16 cellular contexts compared by ENCODE assay signal in the genomic region with DNA sequence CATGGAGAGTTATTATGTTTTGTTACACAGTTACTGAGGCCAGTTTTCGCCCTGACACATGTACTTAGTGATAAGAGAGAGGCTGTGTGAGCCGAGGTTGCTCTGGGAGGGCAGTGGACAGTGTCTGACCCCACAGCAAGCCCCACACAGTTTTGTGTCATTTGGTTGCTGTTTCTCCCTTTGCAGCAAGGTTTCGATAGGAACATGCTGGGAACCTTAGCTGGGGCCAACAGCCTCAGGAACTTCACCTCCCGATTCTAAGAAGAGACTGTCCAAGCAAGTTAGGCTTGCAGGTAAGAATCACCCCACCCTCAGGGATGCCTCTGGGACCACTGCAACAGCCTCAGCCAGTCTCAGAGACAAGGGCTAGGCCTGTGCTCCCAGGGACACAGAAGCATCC. TPM values are rescaled to one million over a fixed set of nuclear protein-coding genes. Genes with fewer than 3 reads are reported as not detected.
A peak's percentile ranks its signal among the peaks of the same experiment; 100 is the strongest.
DNase-seq lines count a peak whose midpoint lies in the region; ATAC-seq and TF ChIP-seq lines count a peak whose summit lies in the region.
"Had no signal": no experiment of that assay in that cellular context is flagged by ENCODE, and none has a peak within 500 bp of the region (broad histone marks: within the 10 kb centered on the region; RNA-seq: fewer than 3 reads in every experiment).

No MANE protein-coding gene starts in this region.

- H3K56ac ChIP-seq in mesendoderm (ENCODE audit: low read length): peak overlapping the region; percentile 11

- H3K9me3 Mint-ChIP-seq in chondrocyte (ENCODE audit: low read depth): no peaks in the 10 kb centered on the region
- H3K9me3 Mint-ChIP-seq in stimulated activated naive CD8-positive, alpha-beta T cell treated with anti-CD3 and anti-CD28 coated beads, Interleukin-15, amount 100 ng/mL, for 72 hours: no peaks in the 10 kb centered on the region
- H3K9me3 Mint-ChIP-seq: CD8-positive, alpha-beta memory T cell had no signal

- no peak overlapping the region for H3K9ac ChIP-seq in mesendoderm (ENCODE audit: low read length)

- no peak for TF ChIP-seq CTCF in chondrocyte (IDR thresholded peaks at IDR 0.05)

- H3K27ac ChIP-seq in mesendoderm (ENCODE audit: low read depth, low read length) (no peak overlapping the region), aorta (ENCODE audit: low read depth in 1 of 2, low read length in 2 of 2) (no peak overlapping the region)
- H3K27ac ChIP-seq: A549, HL-60 had no signal

- no peak overlapping the region for H3K23ac ChIP-seq in mesendoderm (ENCODE audit: low read length)

- no peaks in the 10 kb centered on the region for H3K79me2 ChIP-seq in mesendoderm (ENCODE audit: control insufficient read depth, insufficient read depth, low read length)

- H3K4me3 Mint-ChIP-seq in chondrocyte (ENCODE audit: unreplicated experiment): no peak overlapping the region
- H3K4me3 Mint-ChIP-seq in stimulated activated naive CD8-positive, alpha-beta T cell treated with anti-CD3 and anti-CD28 coated beads, Interleukin-15, amount 100 ng/mL, for 72 hours: no peak overlapping the region
- H3K4me3 Mint-ChIP-seq: CD8-positive, alpha-beta memory T cell had no signal

- H3K27me3 ChIP-seq in mesendoderm (ENCODE audit: insufficient read depth, low read length, poor library complexity) (no peaks in the 10 kb centered on the region), aorta (ENCODE audit: control insufficient read depth in 1 of 2, insufficient read depth in 2 of 2, low read length in 1 of 2) (no peaks in the 10 kb centered on the region)

- peaks cover 12% of the 10 kb centered on the region for H3K27me3 Mint-ChIP-seq in chondrocyte (ENCODE audit: low read depth)
- H3K27me3 Mint-ChIP-seq in stimulated activated naive CD8-positive, alpha-beta T cell treated with anti-CD3 and anti-CD28 coated beads, Interleukin-15, amount 100 ng/mL, for 72 hours: no peaks in the 10 kb centered on the region

- WGBS in mesendoderm (ENCODE audit: extremely low coverage, insufficient coverage, low lambda C conversion rate): no CpG with 5 or more reads among the region's 4 CpGs
- WGBS in aorta, 2 donors: 72 to 75% methylated on average over 4 of the region's 4 CpGs

- intact Hi-C loops in left ventricle myocardium superior (cut with micrococcal nuclease) (no loop called here), Right ventricle myocardium superior (cut with DNase I) (no loop called here), aorta (cut with DNase I) (no loop called here)

- H3K4ac ChIP-seq in mesendoderm (ENCODE audit: low read depth, low read length): no peak overlapping the region

- peak; percentile 11 for ATAC-seq in left ventricle myocardium superior
- no peak for ATAC-seq in Right ventricle myocardium superior (ENCODE audit: poor library complexity)
- ATAC-seq in aorta (ENCODE audit: low FRiP score): no peak
- ATAC-seq in GM21360 (IDR thresholded peaks at IDR 0.05; ENCODE audit: unreplicated experiment): no peak
- no peak for ATAC-seq in stimulated activated naive CD8-positive, alpha-beta T cell treated with anti-CD3 and anti-CD28 coated beads, Interleukin-15, amount 100 ng/mL, for 72 hours
- ATAC-seq: A549 had no signal

- no peak overlapping the region for H4K5ac ChIP-seq in mesendoderm (ENCODE audit: low read length)

- H2BK15ac ChIP-seq in mesendoderm (replicated peaks; ENCODE audit: low read depth): no peak overlapping the region

- H2BK120ac ChIP-seq in mesendoderm (ENCODE audit: low read depth, low read length): no peak overlapping the region

- H3K4me1 ChIP-seq in mesendoderm (ENCODE audit: control insufficient read depth, low read depth, low read length): no peaks in the 10 kb centered on the region
- no peaks in the 10 kb centered on the region for H3K4me1 ChIP-seq in aorta (ENCODE audit: control insufficient read depth in 1 of 2, insufficient read depth in 2 of 2, low read length in 2 of 2)
- H3K4me1 ChIP-seq: A549, Caco-2 had no signal

- no peaks in the 10 kb centered on the region for H3K36me3 ChIP-seq in mesendoderm (ENCODE audit: control insufficient read depth, insufficient read depth, low read length)
- H3K36me3 ChIP-seq in aorta (ENCODE audit: control insufficient read depth in 1 of 2, insufficient read depth in 2 of 2, low read length in 1 of 2): no peaks in the 10 kb centered on the region

- no peak overlapping the region for H3K27ac Mint-ChIP-seq in chondrocyte (ENCODE audit: unreplicated experiment)
- no peak overlapping the region for H3K27ac Mint-ChIP-seq in stimulated activated naive CD8-positive, alpha-beta T cell treated with anti-CD3 and anti-CD28 coated beads, Interleukin-15, amount 100 ng/mL, for 72 hours

- H3K36me3 Mint-ChIP-seq in chondrocyte (ENCODE audit: low read depth): peaks cover 6% of the 10 kb centered on the region
- H3K36me3 Mint-ChIP-seq: CD8-positive, alpha-beta memory T cell had no signal

- no peak overlapping the region for H2AK5ac ChIP-seq in mesendoderm (ENCODE audit: low read length)

- H3K4me1 Mint-ChIP-seq in chondrocyte (ENCODE audit: low read depth): peaks cover 15% of the 10 kb centered on the region
- H3K4me1 Mint-ChIP-seq in stimulated activated naive CD8-positive, alpha-beta T cell treated with anti-CD3 and anti-CD28 coated beads, Interleukin-15, amount 100 ng/mL, for 72 hours: no peaks in the 10 kb centered on the region
- H3K4me1 Mint-ChIP-seq: CD8-positive, alpha-beta memory T cell had no signal

- no peak overlapping the region for H4K8ac ChIP-seq in mesendoderm (ENCODE audit: low read depth, low read length)

- no peaks in the 10 kb centered on the region for H3K79me1 ChIP-seq in mesendoderm (ENCODE audit: low read length)

- H3K9me3 ChIP-seq in aorta (ENCODE audit: control insufficient read depth, low read length): no peaks in the 10 kb centered on the region
- H3K9me3 ChIP-seq: A549, Caco-2 had no signal

- DNase-seq in left ventricle myocardium superior (no peak), Right ventricle myocardium superior (no peak), chondrocyte (ENCODE audit: low spot score) (peak; percentile 21), mesendoderm (no peak), aorta (peak; percentile 7 to 43), NOMO-1 treated with DMSO at 0.1 percent for 48 hours (lab: John Stamatoyannopoulos, UW; ENCODE audit: unreplicated experiment) (no peak)
- no peak for DNase-seq in stimulated activated naive CD8-positive, alpha-beta T cell treated with anti-CD3 and anti-CD28 coated beads, Interleukin-15, amount 100 ng/mL, for 72 hours
- DNase-seq: Caco-2; CD8-positive, alpha-beta memory T cell; DND-41; GDM1 had no signal

- no peak overlapping the region for H2BK5ac ChIP-seq in mesendoderm (ENCODE audit: low read length)

- no peak overlapping the region for H3K4me2 ChIP-seq in mesendoderm (ENCODE audit: low read length)
- H3K4me2 ChIP-seq: A549 had no signal

- H3K18ac ChIP-seq in mesendoderm (ENCODE audit: low read length): no peak overlapping the region

- H3K4me3 ChIP-seq in mesendoderm (ENCODE audit: low read length): no peak overlapping the region
- H3K4me3 ChIP-seq in aorta (ENCODE audit: low read length in 2 of 2): no peak overlapping the region
- H3K4me3 ChIP-seq: A549 had no signal

RNA-seq across cellular contexts. Expression of a gene that starts 45.3 kb away (rescaled TPM):
- total RNA-seq in left ventricle myocardium superior (0.25 TPM), Right ventricle myocardium superior (0.08 TPM), chondrocyte (0.07 to 4.1 TPM (median 4.0 TPM) in 3 replicates), aorta (under 1 TPM; 0.16 to 0.39 TPM)
- polyA plus RNA-seq in mesendoderm (2013, experiment 1 of 2): 0.58 TPM
- polyA plus RNA-seq in mesendoderm (2013, experiment 2 of 2): 0.49 TPM
- polyA plus RNA-seq in aorta: under 1 TPM; 0.08 to 0.25 TPM
- total RNA-seq: Caco-2; CD8-positive, alpha-beta memory T cell; H4 had no signal
- polyA plus RNA-seq: A549; CD8-positive, alpha-beta memory T cell had no signal

RNA-seq across cellular contexts. Expression of a gene that starts 48.9 kb away (rescaled TPM):
- 10,350 TPM for total RNA-seq in left ventricle myocardium superior
- 9,128 TPM for total RNA-seq in Right ventricle myocardium superior
- 20.3 to 21.6 TPM (median 21.2 TPM) in 3 replicates for total RNA-seq in chondrocyte
- polyA plus RNA-seq in mesendoderm (2013, experiment 1 of 2): 9.1 TPM
- polyA plus RNA-seq in mesendoderm (2013, experiment 2 of 2): 10.8 TPM
- total RNA-seq in aorta: under 1 TPM; 0.21 to 0.36 TPM
- polyA plus RNA-seq in aorta: 10 to 100 TPM in 1 of 2 donors, 1 to 10 TPM in 1; 1.0 to 24.0 TPM
- total RNA-seq: CD8-positive, alpha-beta memory T cell; H4 had no signal
- polyA plus RNA-seq: BJ; CD8-positive, alpha-beta memory T cell had no signal

Comparison
In these comparisons a context has a peak if more than half of its experiments do, and no peak if none do; other contexts are left out.
1. DNase-seq: peak in chondrocyte (single experiment) and aorta (2 of 2); none in left ventricle myocardium superior (single experiment), Right ventricle myocardium superior (single experiment), mesendoderm (single experiment), NOMO-1 treated with DMSO at 0.1 percent for 48 hours (single experiment) and stimulated activated naive CD8-positive, alpha-beta T cell treated with anti-CD3 and anti-CD28 coated beads, Interleukin-15, amount 100 ng/mL, for 72 hours (0 of 2).
2. RNA of a gene that starts 48.9 kb away (total RNA-seq): 10,350 TPM in left ventricle myocardium superior (single experiment) and 9,128 TPM in Right ventricle myocardium superior (single experiment); 20.3 to 21.6 TPM in chondrocyte and 0.21 to 0.36 TPM in aorta; every median in the first group is over 100 times any median in the second.